Comparison of ENCODE assay signal across 23 cellular contexts in the genomic region with DNA sequence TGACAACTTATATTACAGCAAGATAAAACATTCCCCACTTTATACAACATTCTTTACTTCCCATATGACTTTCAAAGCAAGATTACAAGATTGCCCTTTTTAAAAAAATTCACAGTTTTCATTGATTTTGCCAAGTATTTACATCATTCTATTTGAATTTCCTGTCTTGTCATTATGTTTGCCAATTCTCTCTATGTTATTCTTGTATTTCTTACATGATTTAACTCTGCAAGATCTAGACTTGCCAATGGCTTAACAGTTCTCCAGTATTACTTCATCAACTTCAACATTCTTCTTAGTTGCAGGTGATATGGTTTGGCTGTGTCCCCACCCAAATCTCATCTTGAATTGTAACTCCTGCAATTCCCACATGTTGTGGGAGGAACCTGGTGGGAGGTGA. TPM values are rescaled to one million over a fixed set of nuclear protein-coding genes. Genes with fewer than 3 reads are reported as not detected.
DNase-seq lines count a peak whose midpoint lies in the region; ATAC-seq, FAIRE-seq and TF ChIP-seq lines count a peak whose summit lies in the region.
"Had no signal": no experiment of that assay in that cellular context is flagged by ENCODE, and none has a peak within 500 bp of the region (broad histone marks: within the 10 kb centered on the region; RNA-seq: fewer than 3 reads in every experiment).

No MANE protein-coding gene starts in this region.

- no peak for ATAC-seq in HepG2
- ATAC-seq in natural killer cell treated with Interleukin-12 subunit alpha and Interleukin-12 subunit beta and Interleukin-15 and Interleukin-18, amount 100 ng/mL, for 72 hours: no peak

- no peaks in the 10 kb centered on the region for H3K79me2 ChIP-seq in HepG2 (ENCODE audit: insufficient read depth, low read length)
- H3K79me2 ChIP-seq in astrocyte (ENCODE audit: insufficient read depth, low read length): no peaks in the 10 kb centered on the region

- H3K9ac ChIP-seq in liver (ENCODE audit: low read depth in 1 of 2, low read length in 2 of 2) (no peak overlapping the region), HepG2 (ENCODE audit: insufficient read depth, low read depth, low read length) (no peak overlapping the region), astrocyte (ENCODE audit: low read length) (no peak overlapping the region)

- no peak overlapping the region for H3K4me2 ChIP-seq in HepG2 (ENCODE audit: low read depth, low read length)
- no peak overlapping the region for H3K4me2 ChIP-seq in astrocyte (ENCODE audit: low read length)

- H3K4me1 ChIP-seq in liver (ENCODE audit: control insufficient read depth in 4 of 4, insufficient read depth in 4 of 4, low read length in 3 of 4) (peaks cover 0 to 35% (median 25%) of the 10 kb centered on the region in 4 donors), HepG2 (ENCODE audit: insufficient read depth, low read length) (peaks cover 14% of the 10 kb centered on the region), astrocyte (ENCODE audit: insufficient read depth, low read length) (no peaks in the 10 kb centered on the region)
- H3K4me1 ChIP-seq: HAP-1 had no signal

- no peaks in the 10 kb centered on the region for H3K4me1 Mint-ChIP-seq in astrocyte (ENCODE audit: low read depth, unreplicated experiment)
- no peaks in the 10 kb centered on the region for H3K4me1 Mint-ChIP-seq in natural killer cell treated with Interleukin-12 subunit alpha and Interleukin-12 subunit beta and Interleukin-15 and Interleukin-18, amount 100 ng/mL, for 72 hours (ENCODE audit: low read depth in 2 of 2)

- no peak for TF ChIP-seq POLR2A in HepG2 (IDR thresholded peaks at IDR 0.05; ENCODE audit: insufficient read depth in 1 of 2, low read depth in 2 of 2, low read length in 2 of 2)

- peaks cover 0 to 2% (median 0%) of the 10 kb centered on the region in 4 donors for H3K36me3 ChIP-seq in liver (ENCODE audit: control insufficient read depth in 4 of 4, insufficient read depth in 3 of 4, low read depth in 1 of 4, low read length in 3 of 4)
- H3K36me3 ChIP-seq in HepG2 (replicated peaks in 1 of 2; ENCODE audit: control insufficient read depth in 1 of 2, insufficient read depth in 2 of 2, low read length in 2 of 2): no peaks in the 10 kb centered on the region
- H3K36me3 ChIP-seq in astrocyte (ENCODE audit: insufficient read depth, low read length): no peaks in the 10 kb centered on the region
- H3K36me3 ChIP-seq: HAP-1 had no signal

- FAIRE-seq in HepG2 (lab: Jason Lieb, UNC) (no peak), astrocyte (lab: Jason Lieb, UNC) (no peak)
- FAIRE-seq: G401.6, GM19239, RCC 7860 had no signal

- H3K9me3 Mint-ChIP-seq in astrocyte (ENCODE audit: unreplicated experiment): peaks cover 4% of the 10 kb centered on the region
- H3K9me3 Mint-ChIP-seq in natural killer cell treated with Interleukin-12 subunit alpha and Interleukin-12 subunit beta and Interleukin-15 and Interleukin-18, amount 100 ng/mL, for 72 hours: peaks cover 7% of the 10 kb centered on the region

- TF ChIP-seq RAD21 in liver (IDR thresholded peaks at IDR 0.05): no peak
- no peak for TF ChIP-seq RAD21 in HepG2 (CRISPR knock-in tag; IDR thresholded peaks at IDR 0.05)

- in situ Hi-C loops in HepG2 (cut with HindIII; ENCODE audit: extremely low pct_ligation_motif_present, low pct_unique_long_range_greater_than_20kb): no loop called here

- no peaks in the 10 kb centered on the region for H4K20me1 ChIP-seq in HepG2 (ENCODE audit: insufficient read depth, low read length)
- no peaks in the 10 kb centered on the region for H4K20me1 ChIP-seq in astrocyte (ENCODE audit: insufficient read depth, low read length)

- no peaks in the 10 kb centered on the region for H3K36me3 Mint-ChIP-seq in astrocyte (ENCODE audit: low read depth, unreplicated experiment)
- H3K36me3 Mint-ChIP-seq in natural killer cell treated with Interleukin-12 subunit alpha and Interleukin-12 subunit beta and Interleukin-15 and Interleukin-18, amount 100 ng/mL, for 72 hours: peaks cover 8% of the 10 kb centered on the region

- DNase-seq in HepG2 (ENCODE audit: low spot score) (no peak), astrocyte (ENCODE audit: low read depth) (peak; percentile 54), fibroblast of mammary gland (ENCODE audit: low read depth) (peak; percentile 46), NCI-H2081 treated with DMSO at 0.1 percent for 48 hours (lab: John Stamatoyannopoulos, UW) (no peak), NCI-H526 (lab: John Stamatoyannopoulos, UW) (no peak), LoVo (ENCODE audit: low spot score) (no peak)
- no peak for DNase-seq in natural killer cell treated with Interleukin-12 subunit alpha and Interleukin-12 subunit beta and Interleukin-15 and Interleukin-18, amount 100 ng/mL, for 72 hours (ENCODE audit: low spot score)
- DNase-seq: C1 segment of cervical spinal cord, DMS 273 treated with DMSO at 0.1 percent for 48 hours, DND-41, Kasumi-1, MM.1S, NCI-H1092, NCI-H1436 treated with DMSO at 0.1 percent for 48 hours, NCI-H2029, NCI-H2171 treated with DMSO at 0.1 percent for 48 hours, NCI-H748 treated with DMSO at 0.1 percent for 48 hours, SHP77 treated with DMSO at 0.1 percent for 48 hours had no signal

- TF ChIP-seq EP300 in HepG2 (IDR thresholded peaks at IDR 0.05; ENCODE audit: low read depth in 2 of 2, low read length in 2 of 2): no peak
- no peak for TF ChIP-seq EP300 in HepG2 (CRISPR knock-in tag; IDR thresholded peaks at IDR 0.05; ENCODE audit: borderline replicate concordance)

- CTCF ChIA-PET in HepG2 (lab: Yijun Ruan, JAX; ENCODE audit: low intra/inter-chr PET ratio, low total read pairs): no interaction called here

- H3K27ac Mint-ChIP-seq in astrocyte (ENCODE audit: unreplicated experiment): no peak overlapping the region
- no peak overlapping the region for H3K27ac Mint-ChIP-seq in natural killer cell treated with Interleukin-12 subunit alpha and Interleukin-12 subunit beta and Interleukin-15 and Interleukin-18, amount 100 ng/mL, for 72 hours

- H2AFZ ChIP-seq in HepG2 (ENCODE audit: low read length): no peak overlapping the region
- H2AFZ ChIP-seq in astrocyte (ENCODE audit: low read depth, low read length): no peak overlapping the region

- intact Hi-C loops in HepG2 (cut with micrococcal nuclease; ENCODE audit: unreplicated experiment): no loop called here

- H3K4me3 ChIP-seq in liver (ENCODE audit: low read depth in 1 of 3, low read length in 3 of 3) (no peak overlapping the region), HepG2 (replicated peaks in 1 of 3; ENCODE audit: insufficient read depth in 1 of 3, low read depth in 2 of 3, low read length in 3 of 3) (no peak overlapping the region), astrocyte (ENCODE audit: insufficient read depth, low read depth, low read length) (no peak overlapping the region), fibroblast of mammary gland (ENCODE audit: control insufficient read depth, low read depth, low read length) (no peak overlapping the region)
- H3K4me3 ChIP-seq: HAP-1 had no signal

- H3K27ac ChIP-seq in liver (ENCODE audit: low read depth in 1 of 2, low read length in 2 of 2) (peak overlapping the region; percentile 74 to 90), HepG2 (ENCODE audit: extremely low read length, insufficient read depth, low read length) (no peak overlapping the region), astrocyte (ENCODE audit: low read depth, low read length) (no peak overlapping the region)

- no peaks in the 10 kb centered on the region for H3K27me3 ChIP-seq in liver (ENCODE audit: control insufficient read depth in 4 of 4, insufficient read depth in 4 of 4, low read length in 3 of 4)
- H3K27me3 ChIP-seq in HepG2 (ENCODE audit: control insufficient read depth in 1 of 2, insufficient read depth in 2 of 2, low read length in 2 of 2): no peaks in the 10 kb centered on the region
- H3K27me3 ChIP-seq in astrocyte (ENCODE audit: insufficient read depth, low read length): no peaks in the 10 kb centered on the region

- no peak overlapping the region for H3K4me3 Mint-ChIP-seq in astrocyte (ENCODE audit: unreplicated experiment)
- H3K4me3 Mint-ChIP-seq in natural killer cell treated with Interleukin-12 subunit alpha and Interleukin-12 subunit beta and Interleukin-15 and Interleukin-18, amount 100 ng/mL, for 72 hours: no peak overlapping the region

- TF ChIP-seq CTCF in liver (IDR thresholded peaks at IDR 0.05; ENCODE audit: low read depth, low read length, missing input control) (no peak), HepG2 (CRISPR knock-in tag; IDR thresholded peaks at IDR 0.05) (no peak), astrocyte (IDR thresholded peaks at IDR 0.05; ENCODE audit: insufficient read depth, low read depth, low read length) (no peak), fibroblast of mammary gland (conservative IDR thresholded peaks at IDR 0.05; ENCODE audit: control insufficient read depth, insufficient read depth, low read depth, low read length) (no peak)

- POLR2A ChIA-PET in HepG2 (lab: Yijun Ruan, JAX): no interaction called here

- no TSS peak for BruUV-seq in HepG2 (replicated peaks; lab: Mats Ljungman, UMichigan)

- H3K27me3 Mint-ChIP-seq in astrocyte (ENCODE audit: low read depth, unreplicated experiment): no peaks in the 10 kb centered on the region
- peaks cover 0 to 5% of the 10 kb centered on the region in 2 donors for H3K27me3 Mint-ChIP-seq in natural killer cell treated with Interleukin-12 subunit alpha and Interleukin-12 subunit beta and Interleukin-15 and Interleukin-18, amount 100 ng/mL, for 72 hours

- H3K9me3 ChIP-seq in liver (ENCODE audit: control insufficient read depth in 4 of 4, low read length in 3 of 4) (no peaks in the 10 kb centered on the region), HepG2 (ENCODE audit: low read length) (peaks cover 16% of the 10 kb centered on the region), astrocyte (ENCODE audit: insufficient read depth, low read depth, low read length) (no peaks in the 10 kb centered on the region)
- H3K9me3 ChIP-seq: HAP-1 had no signal

RNA-seq across cellular contexts. Expression of a gene that starts 31.6 kb away (rescaled TPM):
- total RNA-seq in liver: 10 to 100 TPM in 1 of 2 donors, 1 to 10 TPM in 1; 7.2 to 26.9 TPM
- polyA plus RNA-seq in liver: 10 to 100 TPM in 1 of 2 donors, 1 to 10 TPM in 1; 7.6 to 11.0 TPM
- 0.07 and 0.36 TPM in 2 replicates for total RNA-seq in HepG2 (2016; rRNA removed; fragmentation: Illumina TruSeq; extraction: Trizol)
- not detected in 2 replicates for total RNA-seq in HepG2 (2016; cell fraction: cytosol; rRNA removed; fragmentation: Illumina TruSeq; extraction: Trizol; ENCODE audit: low read depth)
- total RNA-seq in HepG2 (2016; cell fraction: insoluble cytoplasmic fraction; rRNA removed; fragmentation: Illumina TruSeq; extraction: Trizol): 0.37 and 0.56 TPM in 2 replicates
- 0.06 and 0.17 TPM in 2 replicates for total RNA-seq in HepG2 (2016; cell fraction: membrane; rRNA removed; fragmentation: Illumina TruSeq; extraction: Trizol)
- total RNA-seq in HepG2 (2016; cell fraction: nucleus; rRNA removed; fragmentation: Illumina TruSeq; extraction: Trizol): 0.34 TPM in 1 of 2 replicates, not detected in the other
- 0.10 and 0.29 TPM in 2 replicates for polyA plus RNA-seq in HepG2 (2011; rRNA removed)
- polyA plus RNA-seq in HepG2 (2011; cell fraction: cytosol; rRNA removed): 0.10 and 0.11 TPM in 2 replicates
- polyA plus RNA-seq in HepG2 (2011; cell fraction: nucleus; rRNA removed): 0.05 TPM in 1 of 2 replicates, not detected in the other
- polyA plus RNA-seq in HepG2 (2012): 0.17 and 0.34 TPM in 2 replicates
- not detected in 2 replicates for polyA plus RNA-seq in HepG2 (2016; cell fraction: cytosol; fragmentation: Illumina TruSeq; extraction: Trizol; ENCODE audit: low read depth)
- 0.40 and 0.42 TPM in 2 replicates for polyA plus RNA-seq in HepG2 (2016; cell fraction: insoluble cytoplasmic fraction; fragmentation: Illumina TruSeq; extraction: Trizol; ENCODE audit: low read depth)
- polyA plus RNA-seq in HepG2 (2016; cell fraction: membrane; fragmentation: Illumina TruSeq; extraction: Trizol; ENCODE audit: low read depth): not detected in 2 replicates
- polyA plus RNA-seq in HepG2 (2016; cell fraction: nucleus; fragmentation: Illumina TruSeq; extraction: Trizol; ENCODE audit: insufficient read depth, low read depth): not detected in 2 replicates
- 0.07 TPM in 1 of 2 replicates, not detected in the other for polyA minus RNA-seq in HepG2 (2011; rRNA and poly(A)+ RNA removed; ENCODE audit: low replicate concordance)
- not detected in 2 replicates for polyA minus RNA-seq in HepG2 (2011; cell fraction: cytosol; rRNA and poly(A)+ RNA removed)
- 0.52 TPM in 1 of 2 replicates, not detected in the other for polyA minus RNA-seq in HepG2 (2011; cell fraction: nucleus; rRNA and poly(A)+ RNA removed)
- 1.1 and 1.3 TPM in 2 replicates for total RNA-seq in astrocyte
- 1 to 10 TPM; 1.5 to 3.8 TPM for total RNA-seq in natural killer cell treated with Interleukin-12 subunit alpha and Interleukin-12 subunit beta and Interleukin-15 and Interleukin-18, amount 100 ng/mL, for 72 hours

Comparison
In these comparisons a context has a peak if more than half of its experiments do, and no peak if none do; other contexts are left out.
1. H3K27ac ChIP-seq: peak in liver (2 of 2); none in HepG2 (single experiment) and astrocyte (single experiment).
2. DNase-seq: peak in astrocyte (single experiment) and fibroblast of mammary gland (single experiment); none in HepG2 (single experiment), NCI-H2081 treated with DMSO at 0.1 percent for 48 hours (single experiment), NCI-H526 (0 of 2), natural killer cell treated with Interleukin-12 subunit alpha and Interleukin-12 subunit beta and Interleukin-15 and Interleukin-18, amount 100 ng/mL, for 72 hours (single experiment) and LoVo (single experiment).